ENCODE assay signal across 1 cellular context in genomic region chr20:266604-267562, GRCh38.
TF ChIP-seq lines count a peak whose summit lies in the region.

No MANE protein-coding gene starts in this region.

TF ChIP-seq in WTC11, 78 proteins besides CTCF, POLR2A, EP300 and RAD21 (continued from another document):
- TF ChIP-seq ZNF281 (CRISPR knock-in tag; IDR thresholded peaks at IDR 0.05) (no peak), GABPB1 (CRISPR knock-in tag; IDR thresholded peaks at IDR 0.05) (peak; percentile 64; the same call in 1 of the 2 replicates), ATF1 (CRISPR knock-in tag; IDR thresholded peaks at IDR 0.05) (no peak), CBFB (CRISPR knock-in tag; IDR thresholded peaks at IDR 0.05; ENCODE audit: low read depth) (no peak), FOXP1 (CRISPR knock-in tag; IDR thresholded peaks at IDR 0.05; ENCODE audit: borderline replicate concordance) (peak; percentile 80; the same call in 1 of the 2 replicates), GTF2I (CRISPR knock-in tag; conservative IDR thresholded peaks at IDR 0.05) (no peak), E2F4 (CRISPR knock-in tag; IDR thresholded peaks at IDR 0.05; ENCODE audit: borderline replicate concordance, low read depth) (no peak), HMGXB4 (CRISPR knock-in tag; IDR thresholded peaks at IDR 0.05) (peak; percentile 69; the same call in 1 of the 2 replicates), SP1 (CRISPR knock-in tag; conservative IDR thresholded peaks at IDR 0.05) (peak; percentile 74), TEAD4 (CRISPR knock-in tag; IDR thresholded peaks at IDR 0.05) (peak; percentile 69), PRRX2 (CRISPR knock-in tag; IDR thresholded peaks at IDR 0.05) (no peak), MYBL2 (CRISPR knock-in tag; IDR thresholded peaks at IDR 0.05) (no peak), AR (CRISPR knock-in tag; IDR thresholded peaks at IDR 0.05) (no peak), NR1H2 (CRISPR knock-in tag; IDR thresholded peaks at IDR 0.05) (no peak), ATF2 (CRISPR knock-in tag; IDR thresholded peaks at IDR 0.05; ENCODE audit: borderline replicate concordance, low read depth) (no peak), SMAD3 (CRISPR knock-in tag; IDR thresholded peaks at IDR 0.05; ENCODE audit: borderline replicate concordance) (no peak; the same call in 1 of the 2 replicates), ZNF232 (CRISPR knock-in tag; IDR thresholded peaks at IDR 0.05) (peak; percentile 39; the same call in 1 of the 2 replicates), ZNF416 (CRISPR knock-in tag; IDR thresholded peaks at IDR 0.05) (no peak), AFF4 (CRISPR knock-in tag; IDR thresholded peaks at IDR 0.05; ENCODE audit: borderline replicate concordance) (no peak), RORB (CRISPR knock-in tag; IDR thresholded peaks at IDR 0.05) (no peak), ARID4B (CRISPR knock-in tag; IDR thresholded peaks at IDR 0.05; ENCODE audit: borderline replicate concordance) (no peak), MAX (CRISPR knock-in tag; IDR thresholded peaks at IDR 0.05) (peak; percentile 89), ETV6 (CRISPR knock-in tag; IDR thresholded peaks at IDR 0.05) (0 out of 2 replicates have a peak, but pooled peaks have one; percentile 70), ZNF219 (CRISPR knock-in tag; IDR thresholded peaks at IDR 0.05; ENCODE audit: borderline replicate concordance) (0 out of 2 replicates have a peak, but pooled peaks have one; percentile 56), FOXJ3 (CRISPR knock-in tag; IDR thresholded peaks at IDR 0.05; ENCODE audit: borderline replicate concordance) (no peak), ZNF121 (CRISPR knock-in tag; IDR thresholded peaks at IDR 0.05) (no peak), ELF4 (CRISPR knock-in tag; IDR thresholded peaks at IDR 0.05; ENCODE audit: low read depth) (no peak)
